21 cellular contexts compared by ENCODE assay signal in the genomic region with DNA sequence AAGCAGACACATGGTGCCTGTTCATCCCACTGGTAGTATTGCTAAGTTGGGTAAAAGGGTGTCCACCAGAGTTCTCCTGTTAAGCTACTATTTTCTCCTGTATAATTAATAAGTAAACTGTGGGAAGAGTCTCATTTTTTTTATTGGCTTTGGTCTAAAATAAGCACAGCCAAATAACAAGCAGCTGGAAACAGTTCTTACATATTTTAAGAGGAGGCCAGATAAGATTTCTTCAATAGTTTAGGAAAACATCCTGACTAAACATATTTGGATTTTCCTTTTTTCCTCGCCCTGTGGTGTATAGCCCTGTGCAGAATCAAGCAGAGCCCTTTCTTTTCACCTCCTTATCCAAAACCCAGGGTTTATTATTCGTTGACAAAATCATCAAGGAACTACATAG.
"Had no signal": no experiment of that assay in that cellular context is flagged by ENCODE, and none has a peak within 500 bp of the region (broad histone marks: within the 10 kb centered on the region; RNA-seq: fewer than 3 reads in every experiment).

No MANE protein-coding gene starts in this region.

- H3K36me3 ChIP-seq: tibial nerve had no signal

- H3K27me3 ChIP-seq: hepatocyte, tibial nerve had no signal

- DNase-seq: activated CD4-positive, alpha-beta T cell treated with anti-CD3 and anti-CD28 coated beads for 4 hours; activated CD8-positive, alpha-beta memory T cell treated with anti-CD3 and anti-CD28 coated beads, Interleukin-2, amount 50 U/mL, for 4 hours; activated CD8-positive, alpha-beta T cell treated with anti-CD3 and anti-CD28 coated beads, Interleukin-2, amount 10 ng/mL, durations not matched to agents 7 days and 5 days; activated gamma-delta T cell treated with Interleukin-2 at 50 U/mL for 16 hours; cerebellar nuclear complex; effector memory CD4-positive, alpha-beta T cell; mesendoderm; posterior cingulate gyrus; retina; stimulated activated CD4-positive, alpha-beta T cell treated with anti-CD3 and anti-CD28 coated beads, Interleukin-4, amount 100 ng/mL, for 24 hours; stimulated activated CD8-positive, alpha-beta memory T cell treated with anti-CD3 and anti-CD28 coated beads, Interleukin-4, amount 100 ng/mL, for 48 hours; stimulated activated naive CD4-positive, alpha-beta T cell treated with Interleukin-2 at 50 U/mL for 16 hours; substantia nigra; T-helper 2 cell had no signal

- H3K27me3 Mint-ChIP-seq: activated naive CD8-positive, alpha-beta T cell had no signal

- H3K9me3 Mint-ChIP-seq: dendritic cell treated with granulocyte-macrophage colony-stimulating factor and Interleukin-4, amounts not matched to agents 40 ng/mL and 50 ng/mL, for 4 days; WTC11 had no signal

- ATAC-seq: activated CD8-positive, alpha-beta T cell treated with anti-CD3 and anti-CD28 coated beads, Interleukin-2, amount 10 ng/mL, durations not matched to agents 7 days and 5 days; left lobe of liver; WTC11 had no signal

- H3K27ac Mint-ChIP-seq: activated CD8-positive, alpha-beta T cell treated with anti-CD3 and anti-CD28 coated beads, Interleukin-2, amount 10 ng/mL, durations not matched to agents 7 days and 5 days; activated naive CD8-positive, alpha-beta T cell; dendritic cell treated with granulocyte-macrophage colony-stimulating factor and Interleukin-4, amounts not matched to agents 40 ng/mL and 50 ng/mL, for 4 days; WTC11 had no signal

- H3K4me3 Mint-ChIP-seq: activated CD8-positive, alpha-beta T cell treated with anti-CD3 and anti-CD28 coated beads, Interleukin-2, amount 10 ng/mL, durations not matched to agents 7 days and 5 days; activated naive CD8-positive, alpha-beta T cell; dendritic cell treated with granulocyte-macrophage colony-stimulating factor and Interleukin-4, amounts not matched to agents 40 ng/mL and 50 ng/mL, for 4 days; WTC11 had no signal

- H3K4me2 ChIP-seq: hepatocyte had no signal

- H3K36me3 Mint-ChIP-seq: activated naive CD8-positive, alpha-beta T cell; WTC11 had no signal

- H2AFZ ChIP-seq: hepatocyte had no signal

- H3K9me3 ChIP-seq: tibial nerve had no signal

- H3K27ac ChIP-seq: hepatocyte had no signal

- H3K79me2 ChIP-seq: hepatocyte had no signal

- H3K4me3 ChIP-seq: hepatocyte, tibial nerve had no signal

- FAIRE-seq: keratinocyte had no signal
